ENCODE assay signal across 12 cellular contexts in the genomic region with DNA sequence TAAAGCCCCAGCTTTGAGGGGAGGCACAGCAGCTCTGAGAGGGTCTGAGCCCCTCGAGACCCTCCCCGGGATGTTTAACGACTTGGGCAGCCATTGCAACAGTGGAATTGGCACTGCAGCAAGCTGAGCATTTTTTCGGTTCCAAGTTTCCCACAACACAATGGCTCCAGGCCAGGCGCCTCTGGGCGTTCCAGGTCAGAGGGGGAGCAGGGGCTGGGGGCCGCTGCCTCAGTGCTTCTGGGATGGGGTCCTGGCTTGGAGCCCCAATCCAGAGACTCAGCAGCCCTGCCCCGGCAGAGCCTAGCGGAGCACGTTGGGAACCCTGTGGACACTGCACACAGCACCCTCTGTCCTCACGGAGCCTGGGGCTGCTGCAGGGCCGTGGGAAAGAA. TPM values are rescaled to one million over a fixed set of nuclear protein-coding genes. Genes with fewer than 3 reads are reported as not detected.
A peak's percentile ranks its signal among the peaks of the same experiment; 100 is the strongest.
DNase-seq lines count a peak whose midpoint lies in the region; ATAC-seq and TF ChIP-seq lines count a peak whose summit lies in the region.
"Had no signal": no experiment of that assay in that cellular context is flagged by ENCODE, and none has a peak within 500 bp of the region (broad histone marks: within the 10 kb centered on the region; RNA-seq: fewer than 3 reads in every experiment).

No MANE protein-coding gene starts in this region.

- H3K36me3 ChIP-seq in GM23248 (ENCODE audit: low read depth) (no peaks in the 10 kb centered on the region), right atrium auricular region (no peaks in the 10 kb centered on the region), stomach (no peaks in the 10 kb centered on the region)
- H3K36me3 ChIP-seq: BE2C had no signal

- no peaks in the 10 kb centered on the region for H4K20me1 ChIP-seq in GM23248 (ENCODE audit: insufficient read depth)

- no peak for TF ChIP-seq CTCF in MCF 10A (IDR thresholded peaks at IDR 0.05; ENCODE audit: unreplicated experiment)
- TF ChIP-seq CTCF in right atrium auricular region (IDR thresholded peaks at IDR 0.05) = no peak
- TF ChIP-seq CTCF in stomach (IDR thresholded peaks at IDR 0.05) = no peak

- TF ChIP-seq EP300 in stomach (IDR thresholded peaks at IDR 0.05) = no peak

- BruUV-seq in MCF 10A (replicated peaks; lab: Mats Ljungman, UMichigan) = no TSS peak

- no peak overlapping the region for H3K27ac Mint-ChIP-seq in MCF 10A (ENCODE audit: low read depth, unreplicated experiment)

- H3K36me3 Mint-ChIP-seq in MCF 10A (ENCODE audit: insufficient read depth, unreplicated experiment) = peaks cover 5% of the 10 kb centered on the region

- POLR2A ChIA-PET in MCF 10A (lab: Yijun Ruan, JAX) = no interaction called here

- H3K4me1 Mint-ChIP-seq in MCF 10A (ENCODE audit: insufficient read depth, unreplicated experiment) = no peaks in the 10 kb centered on the region

- H3K9me3 ChIP-seq in GM23248 (ENCODE audit: low read depth) (no peaks in the 10 kb centered on the region), right atrium auricular region (no peaks in the 10 kb centered on the region), stomach (no peaks in the 10 kb centered on the region)
- H3K9me3 ChIP-seq: BE2C had no signal

- H3K4me1 ChIP-seq in GM23248 (ENCODE audit: insufficient read depth) = peaks cover 17% of the 10 kb centered on the region
- peaks cover 0 to 45% of the 10 kb centered on the region in 2 donors for H3K4me1 ChIP-seq in right atrium auricular region
- H3K4me1 ChIP-seq in stomach = peaks cover 18 to 33% (median 22%) of the 10 kb centered on the region in 4 donors
- H3K4me1 ChIP-seq: BE2C had no signal

- no peak for ATAC-seq in GM18858 (IDR thresholded peaks at IDR 0.05; ENCODE audit: unreplicated experiment)
- no peak for ATAC-seq in HG03342 (IDR thresholded peaks at IDR 0.05; ENCODE audit: unreplicated experiment)

- DNase-seq in GM23248 (no peak), MCF 10A (ENCODE audit: unreplicated experiment) (peak; percentile 24), right atrium auricular region (ENCODE audit: low spot score) (no peak), stomach (no peak), NCI-H82 (lab: John Stamatoyannopoulos, UW) (no peak), pons (ENCODE audit: low spot score) (no peak)
- DNase-seq: activated CD4-positive, alpha-beta T cell treated with anti-CD3 and anti-CD28 coated beads, Interleukin-2, amount 50 U/mL, for 1 hour; NCI-H2081; stimulated activated CD4-positive, alpha-beta T cell treated with anti-CD3 and anti-CD28 coated beads, Interleukin-15, amount 100 ng/mL, for 24 hours had no signal

- H3F3A ChIP-seq in GM23248 (ENCODE audit: insufficient read depth) = peaks cover 14% of the 10 kb centered on the region

- H3K4me3 ChIP-seq in GM23248 (peak overlapping the region; percentile 29; the same call in 1 of the 2 replicates), right atrium auricular region (peak overlapping the region; percentile 29 to 45), stomach (peak overlapping the region in 3 of 4 donors; percentile 29 to 38 (median 34))

- peak overlapping the region; percentile 17 for H2AFZ ChIP-seq in GM23248

- 5% methylated on average over 12 of the region's 12 CpGs for WGBS in GM23248 (ENCODE audit: low coverage in 1 of 2, low lambda C conversion rate in 2 of 2, missing lambda C conversion rate in 2 of 2), 2 experiments
- 21 to 67% (median 52%) methylated on average over 5 to 12 of the region's 12 CpGs for WGBS in stomach, 5 donors

- H3K27me3 Mint-ChIP-seq in MCF 10A (ENCODE audit: insufficient read depth, unreplicated experiment) = no peaks in the 10 kb centered on the region

- no peaks in the 10 kb centered on the region for H3K9me2 ChIP-seq in GM23248 (ENCODE audit: insufficient read depth)

- H3K9me3 Mint-ChIP-seq in MCF 10A (ENCODE audit: unreplicated experiment) = no peaks in the 10 kb centered on the region

- peak overlapping the region; percentile 8; the same call in 1 of the 2 replicates for H3K9ac ChIP-seq in GM23248

- H3K27me3 ChIP-seq in GM23248 (replicated peaks; ENCODE audit: insufficient read depth) (no peaks in the 10 kb centered on the region), right atrium auricular region (no peaks in the 10 kb centered on the region), stomach (peaks cover 0 to 44% (median 6%) of the 10 kb centered on the region in 3 donors)

- no peak for TF ChIP-seq POLR2A in stomach (IDR thresholded peaks at IDR 0.05)

- H3K27ac ChIP-seq in GM23248 (no peak overlapping the region), right atrium auricular region (no peak overlapping the region), stomach (no peak overlapping the region)

- peak overlapping the region; percentile 59 for H3K4me2 ChIP-seq in GM23248 (ENCODE audit: unreplicated experiment)

- peak overlapping the region; percentile 23 for H3K4me3 Mint-ChIP-seq in MCF 10A (ENCODE audit: unreplicated experiment)

- H3K79me2 ChIP-seq in GM23248 (ENCODE audit: insufficient read depth) = no peaks in the 10 kb centered on the region

- intact Hi-C loops in MCF 10A (cut with micrococcal nuclease) (no loop called here), stomach (cut with DNase I; ENCODE audit: low total_unique reads) (no loop called here)

- in situ Hi-C loops in GM23248 (cut with MboI) = loop anchor here (10.0 kb wide), 1 partner anchor 310 kb away; no protein-coding TSS in a partner anchor

- CTCF ChIA-PET in MCF 10A (lab: Yijun Ruan, JAX) = no interaction called here

RNA-seq across cellular contexts. Expression of gene COL18A1, which starts 50.0 kb away (rescaled TPM):
- total RNA-seq in GM23248 (2014; rRNA removed; shearing (Covaris generic)) = 24.2 and 30.5 TPM in 2 replicates
- polyA plus RNA-seq in GM23248 (2016; fragmentation: Nextera tagmentation; extraction: Ambion mirVana) (1.7 and 1.8 TPM in 2 replicates), stomach (10 to 100 TPM; 20.0 to 34.3 (median 20.7) TPM)
- total RNA-seq in MCF 10A (2022) (2.1 and 3.4 TPM in 2 replicates), right atrium auricular region (100 to 1,000 TPM; 117 to 134 TPM), stomach (100 to 1,000 TPM in 1 of 5 donors, 10 to 100 TPM in 4; 19.8 to 212 (median 34.9) TPM)
